ENCODE assay signal across 1 cellular context in the genomic region with DNA sequence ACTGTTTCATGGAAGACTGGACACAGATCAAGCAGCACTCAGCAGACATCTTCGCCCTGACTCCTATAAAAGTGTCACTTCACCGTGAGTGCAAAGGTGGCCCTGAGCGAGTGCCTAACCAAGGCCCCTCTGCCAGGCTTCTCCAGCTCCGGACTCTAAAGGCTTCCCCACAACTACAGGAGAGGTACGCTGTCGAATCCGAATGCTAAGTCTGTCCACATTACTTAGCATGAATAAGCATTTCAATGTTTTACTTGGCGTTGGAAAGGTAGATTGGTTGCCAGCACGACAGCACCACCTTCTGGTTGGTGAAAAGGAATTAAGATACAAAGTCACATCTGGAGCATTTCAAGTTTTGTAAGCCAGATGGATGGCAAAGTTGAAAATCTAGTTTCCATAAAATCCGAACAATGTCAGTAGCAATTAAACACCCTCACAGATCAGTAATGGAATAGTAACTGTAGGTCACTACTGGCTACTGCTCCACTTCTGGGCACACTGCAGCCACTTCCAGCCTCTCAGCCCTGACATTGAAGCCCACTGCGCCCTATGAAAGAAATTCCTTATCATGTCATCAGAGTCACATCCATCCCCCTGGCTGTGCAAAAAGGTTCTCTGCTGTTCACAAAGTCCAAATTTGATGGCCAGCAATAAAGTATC.
A peak's percentile ranks its signal among the peaks of the same experiment; 100 is the strongest.
TF ChIP-seq lines count a peak whose summit lies in the region.

No MANE protein-coding gene starts in this region.

TF ChIP-seq in Ishikawa, 13 proteins besides CTCF, POLR2A, EP300 and RAD21 (continued from another document):
- TF ChIP-seq, protein P1, sequence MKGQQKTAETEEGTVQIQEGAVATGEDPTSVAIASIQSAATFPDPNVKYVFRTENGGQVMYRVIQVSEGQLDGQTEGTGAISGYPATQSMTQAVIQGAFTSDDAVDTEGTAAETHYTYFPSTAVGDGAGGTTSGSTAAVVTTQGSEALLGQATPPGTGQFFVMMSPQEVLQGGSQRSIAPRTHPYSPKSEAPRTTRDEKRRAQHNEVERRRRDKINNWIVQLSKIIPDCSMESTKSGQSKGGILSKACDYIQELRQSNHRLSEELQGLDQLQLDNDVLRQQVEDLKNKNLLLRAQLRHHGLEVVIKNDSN (IDR thresholded peaks at IDR 0.05): no peak
- peak; percentile 39; the same call in 1 of the 2 replicates for TF ChIP-seq FOXM1 (IDR thresholded peaks at IDR 0.05; ENCODE audit: borderline replicate concordance, low read depth)
- TF ChIP-seq TAF1 (IDR thresholded peaks at IDR 0.05; ENCODE audit: low read depth): no peak
- TF ChIP-seq YY1 (IDR thresholded peaks at IDR 0.05; ENCODE audit: low read depth): no peak
- peak; percentile 26; the same call in 1 of the 2 replicates for TF ChIP-seq TEAD4 (IDR thresholded peaks at IDR 0.05)
- no peak for TF ChIP-seq ZBTB7A (IDR thresholded peaks at IDR 0.05; ENCODE audit: low read depth)
